Comparison of ENCODE assay signal across 14 cellular contexts in genomic region chr1:151907363-151908139, GRCh38. TPM values are rescaled to one million over a fixed set of nuclear protein-coding genes. Genes with fewer than 3 reads are reported as not detected.
DNase-seq lines count a peak whose midpoint lies in the region; ATAC-seq and TF ChIP-seq lines count a peak whose summit lies in the region.
"Had no signal": no experiment of that assay in that cellular context is flagged by ENCODE, and none has a peak within 500 bp of the region (broad histone marks: within the 10 kb centered on the region; RNA-seq: fewer than 3 reads in every experiment).

No MANE protein-coding gene starts in this region.

- H3K27ac Mint-ChIP-seq in activated naive CD8-positive, alpha-beta T cell treated with anti-CD3 and anti-CD28 coated beads for 36 hours = peak overlapping the region; percentile 79
- H3K27ac Mint-ChIP-seq in neural crest cell (ENCODE audit: unreplicated experiment) = no peak overlapping the region
- H3K27ac Mint-ChIP-seq: WTC11 had no signal

- peaks cover 40% of the 10 kb centered on the region for H3K79me2 ChIP-seq in MM.1S (ENCODE audit: low read length)

- peaks cover 54% of the 10 kb centered on the region for H3K36me3 Mint-ChIP-seq in activated naive CD8-positive, alpha-beta T cell treated with anti-CD3 and anti-CD28 coated beads for 36 hours
- peaks cover 34% of the 10 kb centered on the region for H3K36me3 Mint-ChIP-seq in neural crest cell (ENCODE audit: low read depth)

- H3K27ac ChIP-seq in MM.1S (ENCODE audit: low read length) = no peak overlapping the region
- H3K27ac ChIP-seq: lower lobe of right lung had no signal

- no peaks in the 10 kb centered on the region for H3K27me3 ChIP-seq in MM.1S (replicated peaks; ENCODE audit: insufficient read depth, low read length)
- H3K27me3 ChIP-seq: heart right ventricle had no signal

- TF ChIP-seq CTCF in MM.1S (IDR thresholded peaks at IDR 0.05; ENCODE audit: low read length) (no peak), neural crest cell (conservative IDR thresholded peaks at IDR 0.05) (no peak)

- H3F3A ChIP-seq in MM.1S (ENCODE audit: insufficient read depth, low read length) = peaks cover 21% of the 10 kb centered on the region

- peaks cover 21% of the 10 kb centered on the region for H3K9me3 Mint-ChIP-seq in activated naive CD8-positive, alpha-beta T cell treated with anti-CD3 and anti-CD28 coated beads for 36 hours
- peaks cover 6% of the 10 kb centered on the region for H3K9me3 Mint-ChIP-seq in neural crest cell

- no peak overlapping the region for H3K4me3 ChIP-seq in MM.1S (ENCODE audit: low read length)

- no peaks in the 10 kb centered on the region for H3K9me3 ChIP-seq in MM.1S (replicated peaks; ENCODE audit: insufficient read depth, low read length)

- H3K9ac ChIP-seq in MM.1S (ENCODE audit: low read length) = no peak overlapping the region

- H3K4me1 ChIP-seq in MM.1S (ENCODE audit: low read length) = peaks cover 12% of the 10 kb centered on the region; the same call in 1 of the 2 replicates

- no peaks in the 10 kb centered on the region for H3K36me3 ChIP-seq in MM.1S (replicated peaks; ENCODE audit: insufficient read depth, low read length)
- H3K36me3 ChIP-seq: lower lobe of right lung had no signal

- no peak overlapping the region for H2AFZ ChIP-seq in MM.1S (ENCODE audit: low read length)

- H3K4me2 ChIP-seq in MM.1S (ENCODE audit: low read depth, low read length) = peak overlapping the region; percentile 65; the same call in 1 of the 2 replicates

- peak overlapping the region; percentile 93 for H3K4me3 Mint-ChIP-seq in activated naive CD8-positive, alpha-beta T cell treated with anti-CD3 and anti-CD28 coated beads for 36 hours
- peak overlapping the region; percentile 96 for H3K4me3 Mint-ChIP-seq in neural crest cell

- no peaks in the 10 kb centered on the region for H4K20me1 ChIP-seq in MM.1S (ENCODE audit: insufficient read depth, low read length)

- peaks cover 46% of the 10 kb centered on the region for H3K4me1 Mint-ChIP-seq in activated naive CD8-positive, alpha-beta T cell treated with anti-CD3 and anti-CD28 coated beads for 36 hours
- H3K4me1 Mint-ChIP-seq in neural crest cell = peaks cover 17% of the 10 kb centered on the region

- no peaks in the 10 kb centered on the region for H3K27me3 Mint-ChIP-seq in activated naive CD8-positive, alpha-beta T cell treated with anti-CD3 and anti-CD28 coated beads for 36 hours
- H3K27me3 Mint-ChIP-seq in neural crest cell (ENCODE audit: low read depth) = peaks cover 5% of the 10 kb centered on the region

- H3K9me2 ChIP-seq in MM.1S (replicated peaks; ENCODE audit: insufficient read depth, low read length) = no peaks in the 10 kb centered on the region

- DNase-seq in activated CD4-positive, alpha-beta T cell treated with anti-CD3 and anti-CD28 coated beads for 48 hours = peak; percentile 35
- no peak for DNase-seq in activated CD4-positive, alpha-beta T cell treated with anti-CD3 and anti-CD28 coated beads, Interleukin-2, amount 50 U/mL, for 1 hour
- DNase-seq in MM.1S (no peak), neural crest cell (ENCODE audit: low read depth, low spot score) (no peak), NCI-H2227 (lab: John Stamatoyannopoulos, UW; ENCODE audit: unreplicated experiment) (no peak), amygdala (lab: John Stamatoyannopoulos, UW) (no peak)
- no peak for DNase-seq in activated naive CD8-positive, alpha-beta T cell treated with anti-CD3 and anti-CD28 coated beads for 36 hours
- DNase-seq: heart right ventricle, lower lobe of right lung, NCI-H2029 treated with DMSO at 0.1 percent for 48 hours, substantia nigra had no signal

- ATAC-seq in GM19463 (IDR thresholded peaks at IDR 0.05; ENCODE audit: unreplicated experiment) = no peak
- ATAC-seq: heart right ventricle, lower lobe of right lung, WTC11 had no signal

RNA-seq across cellular contexts. Expression of gene THEM4, which starts 1.8 kb away (rescaled TPM):
- 10 to 100 TPM; 32.9 to 34.2 TPM for total RNA-seq in activated naive CD8-positive, alpha-beta T cell treated with anti-CD3 and anti-CD28 coated beads for 36 hours
- 21.6 and 23.8 TPM in 2 replicates for total RNA-seq in neural crest cell

RNA-seq across cellular contexts. Expression of gene THEM5, which starts 54.0 kb away (rescaled TPM):
- total RNA-seq in activated naive CD8-positive, alpha-beta T cell treated with anti-CD3 and anti-CD28 coated beads for 36 hours = not detected
- total RNA-seq in neural crest cell = not detected in 2 replicates
- total RNA-seq: lower lobe of right lung, pulmonary artery endothelial cell, WTC11 had no signal
